Comparison of ENCODE assay signal across 16 cellular contexts in genomic region chr2:1170711-1171110, GRCh38.
DNase-seq lines count a peak whose midpoint lies in the region; ATAC-seq and TF ChIP-seq lines count a peak whose summit lies in the region.
"Had no signal": no experiment of that assay in that cellular context is flagged by ENCODE, and none has a peak within 500 bp of the region (broad histone marks: within the 10 kb centered on the region; RNA-seq: fewer than 3 reads in every experiment).

No MANE protein-coding gene starts in this region.

- H3K27me3 Mint-ChIP-seq in endothelial cell (ENCODE audit: unreplicated experiment) (peaks cover 2% of the 10 kb centered on the region), osteocyte (ENCODE audit: unreplicated experiment) (peaks cover 4% of the 10 kb centered on the region)
- H3K27me3 Mint-ChIP-seq: CD4-positive, alpha-beta memory T cell had no signal

- peak overlapping the region; percentile 47 for H3K27ac ChIP-seq in upper lobe of right lung
- H3K27ac ChIP-seq in OCI-LY7 (ENCODE audit: low read depth, low read length, poor library complexity, severe bottlenecking), result no peak overlapping the region

- intact Hi-C loops in upper lobe of right lung (cut with DNase I) (no loop called here), OCI-LY7 (cut with micrococcal nuclease; ENCODE audit: unreplicated experiment) (no loop called here)

- peak; percentile 18 for DNase-seq in M059J (ENCODE audit: low read depth)
- no peak for DNase-seq in endothelial cell (ENCODE audit: low spot score)
- no peak for DNase-seq in osteocyte (ENCODE audit: extremely low spot score, unreplicated experiment)
- no peak for DNase-seq in upper lobe of right lung
- no peak for DNase-seq in SW 1271 (lab: John Stamatoyannopoulos, UW)
- no peak for DNase-seq in OCI-LY7 (ENCODE audit: low spot score)
- DNase-seq in NCI-H2081 (lab: John Stamatoyannopoulos, UW), result no peak
- DNase-seq: ACHN; BE2C; CD4-positive, alpha-beta memory T cell; DMS153; DMS79 treated with DMSO at 0.1 percent for 48 hours; GF-D8; H9 had no signal

- CTCF ChIA-PET in OCI-LY7 (lab: Charles Lee; ENCODE audit: unreplicated experiment), result no interaction called here

- H3K4me1 Mint-ChIP-seq in endothelial cell (ENCODE audit: unreplicated experiment) (peaks cover 13% of the 10 kb centered on the region), osteocyte (ENCODE audit: unreplicated experiment) (peaks cover 13% of the 10 kb centered on the region)
- H3K4me1 Mint-ChIP-seq: CD14-positive monocyte had no signal

- no peaks in the 10 kb centered on the region for H3K79me2 ChIP-seq in OCI-LY7 (ENCODE audit: insufficient read depth, low read depth, low read length)

- no peak overlapping the region for H3K27ac Mint-ChIP-seq in endothelial cell (ENCODE audit: unreplicated experiment)
- no peak overlapping the region for H3K27ac Mint-ChIP-seq in osteocyte (ENCODE audit: unreplicated experiment)
- H3K27ac Mint-ChIP-seq: CD14-positive monocyte; CD4-positive, alpha-beta memory T cell had no signal

- H3K4me1 ChIP-seq in upper lobe of right lung, result no peaks in the 10 kb centered on the region
- H3K4me1 ChIP-seq in OCI-LY7 (ENCODE audit: insufficient read depth, low read length, poor library complexity, severe bottlenecking), result no peaks in the 10 kb centered on the region
- H3K4me1 ChIP-seq: BE2C had no signal

- H4K20me1 ChIP-seq in OCI-LY7 (ENCODE audit: insufficient read depth, low read length), result no peaks in the 10 kb centered on the region

- no peak for TF ChIP-seq CTCF in endothelial cell (IDR thresholded peaks at IDR 0.05; ENCODE audit: unreplicated experiment)
- no peak for TF ChIP-seq CTCF in osteocyte (IDR thresholded peaks at IDR 0.05)
- no peak for TF ChIP-seq CTCF in upper lobe of right lung (IDR thresholded peaks at IDR 0.05)
- TF ChIP-seq CTCF in OCI-LY7 (conservative IDR thresholded peaks at IDR 0.05; ENCODE audit: low read length), result no peak

- no peak for ATAC-seq in upper lobe of right lung
- ATAC-seq in HG02852 (IDR thresholded peaks at IDR 0.05; ENCODE audit: unreplicated experiment), result no peak

- no peaks in the 10 kb centered on the region for H3K9me2 ChIP-seq in OCI-LY7 (ENCODE audit: insufficient read depth, low read length)

- H3K9me3 Mint-ChIP-seq in endothelial cell (ENCODE audit: unreplicated experiment) (no peaks in the 10 kb centered on the region), osteocyte (ENCODE audit: unreplicated experiment) (no peaks in the 10 kb centered on the region)

- H3K36me3 Mint-ChIP-seq in endothelial cell (ENCODE audit: low read depth, unreplicated experiment) (peaks cover 39% of the 10 kb centered on the region), osteocyte (ENCODE audit: unreplicated experiment) (no peaks in the 10 kb centered on the region)
- H3K36me3 Mint-ChIP-seq: CD14-positive monocyte; CD4-positive, alpha-beta memory T cell had no signal

- H2AFZ ChIP-seq in OCI-LY7 (ENCODE audit: low read length), result no peak overlapping the region

- peak overlapping the region; percentile 47 for H3K4me3 Mint-ChIP-seq in endothelial cell (ENCODE audit: unreplicated experiment)
- peak overlapping the region; percentile 35 for H3K4me3 Mint-ChIP-seq in osteocyte (ENCODE audit: unreplicated experiment)
- H3K4me3 Mint-ChIP-seq: CD14-positive monocyte; CD4-positive, alpha-beta memory T cell; H9 had no signal

- H3K36me3 ChIP-seq in upper lobe of right lung (no peaks in the 10 kb centered on the region), OCI-LY7 (ENCODE audit: insufficient read depth, low read length) (no peaks in the 10 kb centered on the region)
- H3K36me3 ChIP-seq: BE2C had no signal

- no peaks in the 10 kb centered on the region for H3K27me3 ChIP-seq in upper lobe of right lung
- H3K27me3 ChIP-seq: BE2C had no signal

- no peak overlapping the region for H3K4me2 ChIP-seq in OCI-LY7 (ENCODE audit: low read length)

- H3K9me3 ChIP-seq in upper lobe of right lung, result no peaks in the 10 kb centered on the region
- H3K9me3 ChIP-seq in OCI-LY7 (ENCODE audit: low read length), result no peaks in the 10 kb centered on the region
- H3K9me3 ChIP-seq: BE2C had no signal

- BruUV-seq in OCI-LY7 (replicated peaks; lab: Mats Ljungman, UMichigan), result no TSS peak

- no peak overlapping the region for H3K4me3 ChIP-seq in upper lobe of right lung
- H3K4me3 ChIP-seq in OCI-LY7 (ENCODE audit: low read depth, low read length, poor library complexity, severe bottlenecking), result no peak overlapping the region

- POLR2A ChIA-PET in OCI-LY7 (lab: Charles Lee), result no interaction called here
